10 cellular contexts compared by ENCODE assay signal in the genomic region with DNA sequence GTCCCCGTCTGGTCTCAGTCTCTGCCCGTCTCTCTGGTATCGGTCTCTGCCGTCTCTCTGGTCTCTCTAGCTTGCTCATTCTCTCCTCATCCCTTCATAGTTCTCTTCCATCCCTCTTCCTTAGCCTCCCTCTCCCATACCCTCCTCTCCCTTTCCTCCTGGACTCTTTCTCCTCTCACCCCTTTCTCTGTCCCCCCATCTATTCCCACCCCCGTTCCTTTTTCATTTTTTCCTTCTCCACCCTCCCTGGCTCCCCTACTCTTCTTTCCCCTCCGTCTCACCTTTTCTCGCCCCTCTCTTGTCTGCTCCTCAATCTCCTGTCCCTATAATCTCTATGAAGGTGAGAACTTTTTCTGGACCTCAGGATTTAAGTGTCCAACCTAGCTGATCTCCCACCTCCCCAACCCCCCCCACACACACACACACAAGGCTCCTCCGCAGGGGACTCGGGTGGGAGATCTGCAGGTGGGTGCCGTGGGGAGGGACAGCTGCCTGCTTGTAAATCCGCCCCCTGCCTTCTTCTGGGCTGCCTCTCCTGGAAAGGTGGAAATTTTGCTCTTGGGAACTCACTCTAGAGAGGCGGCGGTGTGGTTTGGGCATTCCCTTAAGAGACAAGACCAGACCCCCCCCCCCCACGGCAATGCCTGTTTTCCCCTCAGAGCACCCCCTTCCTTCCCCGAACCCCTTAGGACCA. TPM values are rescaled to one million over a fixed set of nuclear protein-coding genes. Genes with fewer than 3 reads are reported as not detected.
DNase-seq lines count a peak whose midpoint lies in the region; ATAC-seq and TF ChIP-seq lines count a peak whose summit lies in the region.
"Had no signal": no experiment of that assay in that cellular context is flagged by ENCODE, and none has a peak within 500 bp of the region (broad histone marks: within the 10 kb centered on the region; RNA-seq: fewer than 3 reads in every experiment).

No MANE protein-coding gene starts in this region.

- H3K27ac ChIP-seq in suprapubic skin (no peak overlapping the region), substantia nigra (ENCODE audit: low read depth, low read length, poor library complexity, severe bottlenecking) (no peak overlapping the region)

- H3K27ac Mint-ChIP-seq in activated CD8-positive, alpha-beta memory T cell treated with anti-CD3 and anti-CD28 coated beads, Interleukin-2, amount 10 ng/mL, durations not matched to agents 7 days and 5 days: no peak overlapping the region
- H3K27ac Mint-ChIP-seq in activated CD4-positive, alpha-beta memory T cell treated with anti-CD3 and anti-CD28 coated beads for 36 hours: no peak overlapping the region
- no peak overlapping the region for H3K27ac Mint-ChIP-seq in immature natural killer cell
- H3K27ac Mint-ChIP-seq: dendritic cell treated with granulocyte-macrophage colony-stimulating factor and Interleukin-4, amounts not matched to agents 40 ng/mL and 50 ng/mL, for 4 days had no signal

- peak overlapping the region; percentile 54 for H3K4me3 ChIP-seq in suprapubic skin

- H3K4me3 Mint-ChIP-seq in activated CD8-positive, alpha-beta memory T cell treated with anti-CD3 and anti-CD28 coated beads, Interleukin-2, amount 10 ng/mL, durations not matched to agents 7 days and 5 days: peak overlapping the region; percentile 8
- H3K4me3 Mint-ChIP-seq in activated CD4-positive, alpha-beta memory T cell treated with anti-CD3 and anti-CD28 coated beads for 36 hours: peak overlapping the region; percentile 54
- peak overlapping the region; percentile 63 to 82 (median 81) for H3K4me3 Mint-ChIP-seq in immature natural killer cell

- intact Hi-C loops in activated CD4-positive, alpha-beta memory T cell treated with anti-CD3 and anti-CD28 coated beads for 36 hours (cut with micrococcal nuclease): no loop called here

- no peaks in the 10 kb centered on the region for H3K36me3 ChIP-seq in suprapubic skin

- CTCF ChIA-PET in activated CD8-positive, alpha-beta memory T cell treated with anti-CD3 and anti-CD28 coated beads, Interleukin-2, amount 10 ng/mL, durations not matched to agents 7 days and 5 days (lab: Charles Lee): no interaction called here
- CTCF ChIA-PET in activated CD4-positive, alpha-beta memory T cell treated with anti-CD3 and anti-CD28 coated beads for 36 hours (lab: Charles Lee): no interaction called here

- no peak for TF ChIP-seq CTCF in suprapubic skin (IDR thresholded peaks at IDR 0.05)

- H3K27me3 ChIP-seq in suprapubic skin: peaks cover 30% of the 10 kb centered on the region

- no peaks in the 10 kb centered on the region for H3K9me3 ChIP-seq in suprapubic skin

- POLR2A ChIA-PET in activated CD4-positive, alpha-beta memory T cell treated with anti-CD3 and anti-CD28 coated beads for 36 hours (lab: Charles Lee): no interaction called here

- peaks cover 6% of the 10 kb centered on the region for H3K4me1 Mint-ChIP-seq in activated CD8-positive, alpha-beta memory T cell treated with anti-CD3 and anti-CD28 coated beads, Interleukin-2, amount 10 ng/mL, durations not matched to agents 7 days and 5 days
- peaks cover 9% of the 10 kb centered on the region for H3K4me1 Mint-ChIP-seq in activated CD4-positive, alpha-beta memory T cell treated with anti-CD3 and anti-CD28 coated beads for 36 hours (ENCODE audit: low read depth)
- H3K4me1 Mint-ChIP-seq in immature natural killer cell: peaks cover 6 to 7% of the 10 kb centered on the region in 2 donors

- no peaks in the 10 kb centered on the region for H3K36me3 Mint-ChIP-seq in activated CD8-positive, alpha-beta memory T cell treated with anti-CD3 and anti-CD28 coated beads, Interleukin-2, amount 10 ng/mL, durations not matched to agents 7 days and 5 days
- H3K36me3 Mint-ChIP-seq in activated CD4-positive, alpha-beta memory T cell treated with anti-CD3 and anti-CD28 coated beads for 36 hours: no peaks in the 10 kb centered on the region
- H3K36me3 Mint-ChIP-seq in immature natural killer cell: no peaks in the 10 kb centered on the region

- H3K4me1 ChIP-seq in suprapubic skin: peaks cover 19% of the 10 kb centered on the region

- H3K9me3 Mint-ChIP-seq in activated CD8-positive, alpha-beta memory T cell treated with anti-CD3 and anti-CD28 coated beads, Interleukin-2, amount 10 ng/mL, durations not matched to agents 7 days and 5 days (ENCODE audit: low read depth): no peaks in the 10 kb centered on the region
- H3K9me3 Mint-ChIP-seq in activated CD4-positive, alpha-beta memory T cell treated with anti-CD3 and anti-CD28 coated beads for 36 hours: no peaks in the 10 kb centered on the region
- H3K9me3 Mint-ChIP-seq in immature natural killer cell: no peaks in the 10 kb centered on the region
- H3K9me3 Mint-ChIP-seq: dendritic cell treated with granulocyte-macrophage colony-stimulating factor and Interleukin-4, amounts not matched to agents 40 ng/mL and 50 ng/mL, for 4 days had no signal

- 19% methylated on average over 15 of the region's 15 CpGs for WGBS in suprapubic skin

- no peak for TF ChIP-seq EP300 in suprapubic skin (IDR thresholded peaks at IDR 0.05)

- no peak for TF ChIP-seq POLR2A in suprapubic skin (IDR thresholded peaks at IDR 0.05)

- ATAC-seq in activated CD8-positive, alpha-beta memory T cell treated with anti-CD3 and anti-CD28 coated beads, Interleukin-2, amount 10 ng/mL, durations not matched to agents 7 days and 5 days: no peak
- no peak for ATAC-seq in HG03520 (IDR thresholded peaks at IDR 0.05; ENCODE audit: unreplicated experiment)

- peaks cover 57% of the 10 kb centered on the region for H3K27me3 Mint-ChIP-seq in activated CD8-positive, alpha-beta memory T cell treated with anti-CD3 and anti-CD28 coated beads, Interleukin-2, amount 10 ng/mL, durations not matched to agents 7 days and 5 days
- H3K27me3 Mint-ChIP-seq in activated CD4-positive, alpha-beta memory T cell treated with anti-CD3 and anti-CD28 coated beads for 36 hours: peaks cover 44% of the 10 kb centered on the region
- H3K27me3 Mint-ChIP-seq in immature natural killer cell (ENCODE audit: low read depth in 3 of 3): peaks cover 1 to 31% (median 14%) of the 10 kb centered on the region in 3 donors

- DNase-seq in activated CD8-positive, alpha-beta memory T cell treated with anti-CD3 and anti-CD28 coated beads, Interleukin-2, amount 10 ng/mL, durations not matched to agents 7 days and 5 days: no peak
- DNase-seq in activated CD8-positive, alpha-beta memory T cell treated with anti-CD3 and anti-CD28 coated beads, Interleukin-2, amount 50 U/mL, for 48 hours: no peak
- DNase-seq in activated CD4-positive, alpha-beta memory T cell treated with anti-CD3 and anti-CD28 coated beads for 36 hours: no peak
- DNase-seq in immature natural killer cell (no peak), suprapubic skin (ENCODE audit: low spot score in 2 of 2) (no peak), substantia nigra (lab: John Stamatoyannopoulos, UW) (no peak), kidney tubule cell (ENCODE audit: low spot score) (no peak)
- DNase-seq: stimulated activated CD4-positive, alpha-beta T cell treated with anti-CD3 and anti-CD28 coated beads, Interleukin-4, amount 100 ng/mL, for 24 hours had no signal

RNA-seq across cellular contexts. Expression of gene UBE2QL1, which starts 1.0 kb away (rescaled TPM):
- total RNA-seq in activated CD8-positive, alpha-beta memory T cell treated with anti-CD3 and anti-CD28 coated beads, Interleukin-2, amount 10 ng/mL, durations not matched to agents 7 days and 5 days: under 1 TPM in 1 of 2 experiments, not detected in 1; 0.35 TPM
- total RNA-seq in activated CD4-positive, alpha-beta memory T cell treated with anti-CD3 and anti-CD28 coated beads for 36 hours: not detected
- polyA plus RNA-seq in immature natural killer cell: not detected
- 1 to 10 TPM; 1.1 to 5.0 (median 3.2) TPM for total RNA-seq in suprapubic skin

Comparison
In these comparisons a context has a peak if more than half of its experiments do, and no peak if none do; other contexts are left out.
1. H3K4me3 Mint-ChIP-seq: peak in every context shown above with its lines; median percentile 81 in immature natural killer cell; 54 in activated CD4-positive, alpha-beta memory T cell treated with anti-CD3 and anti-CD28 coated beads for 36 hours; 8 in activated CD8-positive, alpha-beta memory T cell treated with anti-CD3 and anti-CD28 coated beads, Interleukin-2, amount 10 ng/mL, durations not matched to agents 7 days and 5 days.